In the genomic region with DNA sequence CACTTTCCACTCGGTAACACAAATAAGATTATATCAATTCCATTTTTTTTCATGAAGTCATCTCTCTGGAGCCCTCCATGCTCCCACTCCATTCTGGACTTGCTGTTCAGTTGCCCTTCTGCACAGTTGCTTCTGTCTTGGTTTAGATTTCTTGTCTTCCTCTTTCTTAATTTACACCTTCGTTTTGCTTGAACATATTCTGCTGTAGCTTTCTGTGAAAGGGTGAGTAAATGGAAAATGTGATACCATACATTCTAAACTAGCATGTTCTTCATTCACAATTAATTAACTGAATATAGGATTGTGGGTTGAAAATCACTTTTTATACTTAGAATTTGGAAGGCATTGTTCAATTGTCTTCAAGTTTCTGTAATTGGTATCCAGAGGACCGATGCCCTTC, we compare ENCODE assay signal across 27 cellular contexts.
DNase-seq lines count a peak whose midpoint lies in the region; ATAC-seq, FAIRE-seq and TF ChIP-seq lines count a peak whose summit lies in the region.
"Had no signal": no experiment of that assay in that cellular context is flagged by ENCODE, and none has a peak within 500 bp of the region (broad histone marks: within the 10 kb centered on the region; RNA-seq: fewer than 3 reads in every experiment).

No MANE protein-coding gene starts in this region.

- H2AFZ ChIP-seq in SK-N-SH (ENCODE audit: low read depth) (no peak overlapping the region), K562 (ENCODE audit: low read depth, low read length) (no peak overlapping the region)

- no peak for ATAC-seq in SK-N-SH treated with all-trans-retinoic acid at 6 μM for 48 hours
- ATAC-seq in K562, result no peak
- ATAC-seq in HG02610 (IDR thresholded peaks at IDR 0.05; ENCODE audit: unreplicated experiment), result no peak
- ATAC-seq: mucosa of descending colon, pancreas had no signal

- FAIRE-seq in K562 (lab: Jason Lieb, UNC), result no peak
- FAIRE-seq: frontal cortex, pancreas, small intestine had no signal

- no peaks in the 10 kb centered on the region for H3K9me1 ChIP-seq in K562 (ENCODE audit: control insufficient read depth, insufficient read depth, low read length)

- in situ Hi-C loops in K562 (cut with MboI), result no loop called here

- H3K9ac ChIP-seq in SK-N-SH (no peak overlapping the region), K562 (ENCODE audit: insufficient read depth in 1 of 2, low read depth in 2 of 2, low read length in 2 of 2) (no peak overlapping the region)

- TF ChIP-seq EP300 in SK-N-SH (IDR thresholded peaks at IDR 0.05; ENCODE audit: borderline replicate concordance in 1 of 2, low read depth in 1 of 2, low read length in 1 of 2) (no peak), K562 (IDR thresholded peaks at IDR 0.05; ENCODE audit: low read length) (no peak)

- H3K27ac ChIP-seq in SK-N-SH (ENCODE audit: low read depth in 2 of 2, low read length in 1 of 2) (peak overlapping the region in 1 of 2 experiments; percentile 26; a peak in 2 of 4 replicates), breast epithelium (no peak overlapping the region), K562 (ENCODE audit: extremely low read depth, low read depth, low read length) (no peak overlapping the region)
- H3K27ac ChIP-seq in CD8-positive, alpha-beta memory T cell (ENCODE audit: low read depth, low read length), result no peak overlapping the region
- H3K27ac ChIP-seq: cardiac muscle cell, esophagus muscularis mucosa, pancreas had no signal

- peak overlapping the region; percentile 23 for H3K27ac Mint-ChIP-seq in MCF 10A (ENCODE audit: low read depth, unreplicated experiment)
- peak overlapping the region; percentile 12 for H3K27ac Mint-ChIP-seq in type B pancreatic cell
- peak overlapping the region in 3 of 8 donors; percentile 36 to 54 (median 39) for H3K27ac Mint-ChIP-seq in CD8-positive, alpha-beta memory T cell
- H3K27ac Mint-ChIP-seq: CD4-positive, alpha-beta T cell had no signal

- TF ChIP-seq RAD21 in SK-N-SH (IDR thresholded peaks at IDR 0.05; ENCODE audit: low read length) (no peak), K562 (CRISPR knock-in tag; conservative IDR thresholded peaks at IDR 0.05 in 1 of 2, IDR thresholded peaks at IDR 0.05 in 1 of 2) (no peak)

- 0 out of 2 replicates have a peak, but pooled peaks cover 2% of the 10 kb centered on the region for H3K9me3 ChIP-seq in SK-N-SH
- no peaks in the 10 kb centered on the region for H3K9me3 ChIP-seq in breast epithelium
- H3K9me3 ChIP-seq in K562 (replicated peaks; ENCODE audit: control insufficient read depth, insufficient read depth, low read depth, low read length), result no peaks in the 10 kb centered on the region; the same call in 1 of the 2 replicates
- no peaks in the 10 kb centered on the region for H3K9me3 ChIP-seq in CD8-positive, alpha-beta memory T cell (ENCODE audit: low read length)
- H3K9me3 ChIP-seq: esophagus muscularis mucosa, mucosa of descending colon, pancreas had no signal

- H3K4me2 ChIP-seq in SK-N-SH, result no peak overlapping the region
- no peak overlapping the region for H3K4me2 ChIP-seq in K562 (ENCODE audit: insufficient read depth, low read length)

- H3K27me3 Mint-ChIP-seq in MCF 10A (ENCODE audit: insufficient read depth, unreplicated experiment) (no peaks in the 10 kb centered on the region), type B pancreatic cell (no peaks in the 10 kb centered on the region)
- H3K27me3 Mint-ChIP-seq in CD8-positive, alpha-beta memory T cell, result no peaks in the 10 kb centered on the region
- H3K27me3 Mint-ChIP-seq: CD4-positive, alpha-beta T cell had no signal

- peaks cover 36% of the 10 kb centered on the region for H3K79me2 ChIP-seq in SK-N-SH (ENCODE audit: insufficient read depth)
- no peaks in the 10 kb centered on the region; the same call in 2 of the 3 replicates for H3K79me2 ChIP-seq in K562 (ENCODE audit: control insufficient read depth, insufficient read depth, low read length)

- TF ChIP-seq CTCF in SK-N-SH (IDR thresholded peaks at IDR 0.05), result no peak
- TF ChIP-seq CTCF in MCF 10A (IDR thresholded peaks at IDR 0.05; ENCODE audit: unreplicated experiment), result no peak
- TF ChIP-seq CTCF in breast epithelium (IDR thresholded peaks at IDR 0.05), result no peak
- TF ChIP-seq CTCF in K562 (IDR thresholded peaks at IDR 0.05 in 2 of 3, conservative IDR thresholded peaks at IDR 0.05 in 1 of 3; ENCODE audit: insufficient read depth in 2 of 3, low read depth in 1 of 3, low read length in 3 of 3), result no peak
- no peak for TF ChIP-seq CTCF in type B pancreatic cell (conservative IDR thresholded peaks at IDR 0.05)

- WGBS in SK-N-SH (ENCODE audit: low lambda C conversion rate), result 84% methylated on average over 3 of the region's 3 CpGs
- 40% methylated on average over 3 of the region's 3 CpGs for WGBS in K562 (ENCODE audit: insufficient coverage, low coverage, missing lambda C conversion rate)

- H3K4me1 ChIP-seq in SK-N-SH (ENCODE audit: control insufficient read depth in 1 of 2, insufficient read depth in 2 of 2, low read depth in 1 of 2, low read length in 1 of 2) (peaks cover 0 to 10% of the 10 kb centered on the region in 2 experiments; a peak in 1 of 4 replicates), breast epithelium (no peaks in the 10 kb centered on the region), K562 (replicated peaks in 1 of 2; ENCODE audit: control insufficient read depth in 2 of 2, insufficient read depth in 2 of 2, low read length in 2 of 2) (peaks cover 7 to 14% of the 10 kb centered on the region in 2 experiments; a peak in 3 of 5 replicates)
- H3K4me1 ChIP-seq in CD8-positive, alpha-beta memory T cell (ENCODE audit: insufficient read depth, low read length), result no peaks in the 10 kb centered on the region
- H3K4me1 ChIP-seq: pancreas had no signal

- no peaks in the 10 kb centered on the region for H3K9me2 ChIP-seq in SK-N-SH

- H3K36me3 ChIP-seq in SK-N-SH (replicated peaks in 1 of 2; ENCODE audit: control insufficient read depth in 1 of 2, insufficient read depth in 2 of 2, low read length in 1 of 2) (peaks cover 21 to 62% of the 10 kb centered on the region in 2 experiments), breast epithelium (no peaks in the 10 kb centered on the region), K562 (ENCODE audit: control insufficient read depth, insufficient read depth, low read length) (peaks cover 45% of the 10 kb centered on the region; the same call in 2 of the 3 replicates)
- peaks cover 15% of the 10 kb centered on the region for H3K36me3 ChIP-seq in CD8-positive, alpha-beta memory T cell (ENCODE audit: insufficient read depth, low read length)

- H4K20me1 ChIP-seq in SK-N-SH (ENCODE audit: insufficient read depth), result no peaks in the 10 kb centered on the region
- no peaks in the 10 kb centered on the region for H4K20me1 ChIP-seq in K562 (replicated peaks; ENCODE audit: control insufficient read depth, insufficient read depth, low read length)

- TF ChIP-seq POLR2A in breast epithelium (IDR thresholded peaks at IDR 0.05) (no peak), K562 (conservative IDR thresholded peaks at IDR 0.05) (no peak)

- H3K4me3 Mint-ChIP-seq in MCF 10A (ENCODE audit: unreplicated experiment) (no peak overlapping the region), type B pancreatic cell (no peak overlapping the region)
- H3K4me3 Mint-ChIP-seq in CD8-positive, alpha-beta memory T cell, result no peak overlapping the region
- H3K4me3 Mint-ChIP-seq: CD4-positive, alpha-beta T cell; neural crest cell had no signal

- H3K4me1 Mint-ChIP-seq in MCF 10A (ENCODE audit: insufficient read depth, unreplicated experiment), result no peaks in the 10 kb centered on the region
- H3K4me1 Mint-ChIP-seq in type B pancreatic cell (ENCODE audit: unreplicated experiment), result no peaks in the 10 kb centered on the region
- peaks cover 2 to 16% (median 11%) of the 10 kb centered on the region in 3 donors for H3K4me1 Mint-ChIP-seq in CD8-positive, alpha-beta memory T cell
- H3K4me1 Mint-ChIP-seq: neural crest cell had no signal

- H3K4me3 ChIP-seq in SK-N-SH (ENCODE audit: low read depth in 2 of 2, low read length in 1 of 2) (no peak overlapping the region), breast epithelium (no peak overlapping the region), K562 (no peak overlapping the region)
- H3K4me3 ChIP-seq in CD8-positive, alpha-beta memory T cell (ENCODE audit: low read length), result no peak overlapping the region
- H3K4me3 ChIP-seq: cardiac muscle cell, esophagus muscularis mucosa, lung, mucosa of descending colon, pancreas had no signal

- DNase-seq in SK-N-SH (no peak), MCF 10A (ENCODE audit: unreplicated experiment) (no peak), breast epithelium (ENCODE audit: low spot score in 2 of 2) (no peak), K562 (ENCODE audit: extremely low read depth in 1 of 4, low spot score in 3 of 4) (no peak), type B pancreatic cell (ENCODE audit: extremely low spot score, unreplicated experiment) (no peak)
- no peak for DNase-seq in CD8-positive, alpha-beta memory T cell
- DNase-seq: 8988T; aorta; CD4-positive, alpha-beta T cell; KG1; MM.1S; mucosa of descending colon; NCI-H1436 treated with DMSO at 0.1 percent for 48 hours; NCI-H2107; NCI-H446; NCI-H82; pancreas; retina; small intestine; stimulated activated CD4-positive, alpha-beta T cell treated with anti-CD3 and anti-CD28 coated beads, Interleukin-1b, Interleukin-23, amount 100 ng/mL, for 48 hours had no signal

- H3K36me3 Mint-ChIP-seq in MCF 10A (ENCODE audit: insufficient read depth, unreplicated experiment), result peaks cover 47% of the 10 kb centered on the region
- H3K36me3 Mint-ChIP-seq in type B pancreatic cell, result peaks cover 33% of the 10 kb centered on the region
- peaks cover 9 to 50% (median 15%) of the 10 kb centered on the region in 3 donors for H3K36me3 Mint-ChIP-seq in CD8-positive, alpha-beta memory T cell

- peaks cover 20% of the 10 kb centered on the region for H3F3A ChIP-seq in SK-N-SH (replicated peaks; ENCODE audit: insufficient read depth)

- POLR2A ChIA-PET in SK-N-SH (lab: Yijun Ruan, JAX) (no interaction called here), MCF 10A (lab: Yijun Ruan, JAX) (interaction anchor here (0.7 to 1.6 kb wide), 6 partner anchors 17 to 82 kb away, joined by 3 to 5 read pairs (median 3); no protein-coding TSS in a partner anchor), K562 (lab: Yijun Ruan, JAX) (interaction anchor here (0.6 kb wide), 1 partner anchor 43 kb away, joined by 4 read pairs; no protein-coding TSS in a partner anchor)
- POLR2A ChIA-PET in CD8-positive, alpha-beta memory T cell (lab: Charles Lee), result no interaction called here

- BruUV-seq in MCF 10A (replicated peaks; lab: Mats Ljungman, UMichigan) (no TSS peak), K562 (replicated peaks; lab: Mats Ljungman, UMichigan) (no TSS peak)

- intact Hi-C loops in MCF 10A (cut with micrococcal nuclease), result no loop called here
- intact Hi-C loops in breast epithelium (cut with DNase I; ENCODE audit: low total_unique reads), result loop anchor here (10.0 kb wide), 1 partner anchor 1148 kb away; no protein-coding TSS in a partner anchor
- intact Hi-C loops in K562 (cut with micrococcal nuclease), result no loop called here

- H3K27me3 ChIP-seq in SK-N-SH (ENCODE audit: insufficient read depth) (no peaks in the 10 kb centered on the region), breast epithelium (no peaks in the 10 kb centered on the region), K562 (ENCODE audit: control insufficient read depth in 2 of 2, insufficient read depth in 2 of 2, low read length in 2 of 2) (no peaks in the 10 kb centered on the region)
- no peaks in the 10 kb centered on the region for H3K27me3 ChIP-seq in CD8-positive, alpha-beta memory T cell (ENCODE audit: insufficient read depth, low read length, poor library complexity, severe bottlenecking)
- H3K27me3 ChIP-seq: cardiac muscle cell, esophagus muscularis mucosa, pancreas had no signal

- H3K9me3 Mint-ChIP-seq in MCF 10A (ENCODE audit: unreplicated experiment) (peaks cover 6% of the 10 kb centered on the region), type B pancreatic cell (no peaks in the 10 kb centered on the region)
- H3K9me3 Mint-ChIP-seq in CD8-positive, alpha-beta memory T cell, result peaks cover 0 to 5% (median 2%) of the 10 kb centered on the region in 5 donors
- H3K9me3 Mint-ChIP-seq: CD4-positive, alpha-beta T cell; neural crest cell had no signal

- CTCF ChIA-PET in SK-N-SH (lab: Yijun Ruan, JAX) (interaction anchor here (0.8 kb wide), 1 partner anchor 83 kb away, joined by 4 read pairs; no protein-coding TSS in a partner anchor), MCF 10A (lab: Yijun Ruan, JAX) (interaction anchor here (0.6 kb wide), 1 partner anchor 32 kb away, joined by 3 read pairs; no protein-coding TSS in a partner anchor), K562 (lab: Yijun Ruan, JAX; ENCODE audit: low intra/inter-chr PET ratio) (no interaction called here)
- CTCF ChIA-PET in CD8-positive, alpha-beta memory T cell (lab: Charles Lee), result no interaction called here

Comparison
In these comparisons a context has a peak if more than half of its experiments do, and no peak if none do; other contexts are left out.
1. CTCF ChIA-PET loops: an anchor here in SK-N-SH (0.8 kb wide) and MCF 10A (0.6 kb wide); none called in K562 and CD8-positive, alpha-beta memory T cell.
2. POLR2A ChIA-PET loops: an anchor here in MCF 10A (0.7 to 1.6 kb wide) and K562 (0.6 kb wide); none called in SK-N-SH and CD8-positive, alpha-beta memory T cell.